ENCODE assay signal across 30 cellular contexts in genomic region chr10:57825015-57825414, GRCh38.
DNase-seq lines count a peak whose midpoint lies in the region; ATAC-seq, FAIRE-seq and TF ChIP-seq lines count a peak whose summit lies in the region.
"Had no signal": no experiment of that assay in that cellular context is flagged by ENCODE, and none has a peak within 500 bp of the region (broad histone marks: within the 10 kb centered on the region; RNA-seq: fewer than 3 reads in every experiment).

No MANE protein-coding gene starts in this region.

- no peak for ATAC-seq in pancreas
- ATAC-seq: A549; CD8-positive, alpha-beta T cell had no signal

- DNase-seq in pancreas (no peak), NCI-H524 (lab: John Stamatoyannopoulos, UW) (no peak), NCI-H748 (lab: John Stamatoyannopoulos, UW; ENCODE audit: unreplicated experiment) (no peak)
- DNase-seq: 8988T; ACHN; AML-193; BE2C; C1 segment of cervical spinal cord; Caco-2; Calu3; CD4-positive, alpha-beta memory T cell; CD4-positive, alpha-beta T cell; CD4-positive, CD25-positive, alpha-beta regulatory T cell; CD8-positive, alpha-beta memory T cell; CD8-positive, alpha-beta T cell; COR-L47; DMS 273 treated with DMSO at 0.1 percent for 48 hours; DMS153; DMS53; DMS79; DMS79 treated with DMSO at 0.1 percent for 48 hours; DND-41; EL had no signal

- intact Hi-C loops in pancreas (cut with DNase I) = no loop called here

- no peak for TF ChIP-seq CTCF in neural cell (IDR thresholded peaks at IDR 0.05; ENCODE audit: poor library complexity, severe bottlenecking)
- no peak for TF ChIP-seq CTCF in pancreas (IDR thresholded peaks at IDR 0.05)

- no peak for TF ChIP-seq RAD21 in neural cell (conservative IDR thresholded peaks at IDR 0.05)

- no peak overlapping the region for H3K4me2 ChIP-seq in neural cell (ENCODE audit: low read length)
- H3K4me2 ChIP-seq: A549; BLaER1; BLaER1 treated with 17β-estradiol and CSF1 and Interleukin-3, amounts not matched to agents 10 nM and 100 nM had no signal

- H3K79me2 ChIP-seq in neural cell (replicated peaks; ENCODE audit: insufficient read depth, low read length) = no peaks in the 10 kb centered on the region

- H3K4me1 ChIP-seq in pancreas = no peaks in the 10 kb centered on the region
- H3K4me1 ChIP-seq: A549; BE2C; BLaER1; BLaER1 treated with 17β-estradiol and CSF1 and Interleukin-3, amounts not matched to agents 10 nM and 100 nM; Caco-2 had no signal

- H3K36me3 ChIP-seq in neural cell (ENCODE audit: insufficient read depth, low read length) = no peaks in the 10 kb centered on the region
- no peaks in the 10 kb centered on the region for H3K36me3 ChIP-seq in pancreas
- H3K36me3 ChIP-seq: BE2C; BLaER1; BLaER1 treated with 17β-estradiol and CSF1 and Interleukin-3, amounts not matched to agents 10 nM and 100 nM had no signal

- H3K27me3 ChIP-seq in neural cell (ENCODE audit: insufficient read depth, low read depth, low read length) (no peaks in the 10 kb centered on the region), pancreas (no peaks in the 10 kb centered on the region)
- H3K27me3 ChIP-seq: BE2C; BLaER1; BLaER1 treated with 17β-estradiol and CSF1 and Interleukin-3, amounts not matched to agents 10 nM and 100 nM had no signal

- FAIRE-seq in pancreas (lab: Jason Lieb, UNC) = peak; percentile 13
- FAIRE-seq: A549, D721Med had no signal

- H3F3A ChIP-seq in neural cell (ENCODE audit: insufficient read depth, low read length, poor library complexity, severe bottlenecking) = no peaks in the 10 kb centered on the region

- no peak overlapping the region for H3K27ac ChIP-seq in neural cell (ENCODE audit: low read length)
- H3K27ac ChIP-seq in pancreas = no peak overlapping the region
- H3K27ac ChIP-seq: 22Rv1; A549; BLaER1; BLaER1 treated with 17β-estradiol and CSF1 and Interleukin-3, amounts not matched to agents 10 nM and 100 nM; C4-2B had no signal

- no peak overlapping the region for H2AFZ ChIP-seq in neural cell (ENCODE audit: low read depth, low read length)

- TF ChIP-seq EP300 in neural cell (conservative IDR thresholded peaks at IDR 0.05; ENCODE audit: poor library complexity, severe bottlenecking) = peak; percentile 71

- H3K9me3 ChIP-seq in neural cell (ENCODE audit: low read length) (no peaks in the 10 kb centered on the region), pancreas (no peaks in the 10 kb centered on the region)
- H3K9me3 ChIP-seq: A549; BE2C; BLaER1; BLaER1 treated with 17β-estradiol and CSF1 and Interleukin-3, amounts not matched to agents 10 nM and 100 nM; Caco-2 had no signal

- no peak overlapping the region for H3K4me3 ChIP-seq in neural cell (ENCODE audit: low read length)
- no peak overlapping the region for H3K4me3 ChIP-seq in pancreas
- H3K4me3 ChIP-seq: A549; BLaER1; BLaER1 treated with 17β-estradiol and CSF1 and Interleukin-3, amounts not matched to agents 10 nM and 100 nM had no signal

- no peaks in the 10 kb centered on the region for H3K9me2 ChIP-seq in neural cell (ENCODE audit: insufficient read depth, low read length)

- no peak overlapping the region for H3K9ac ChIP-seq in neural cell (ENCODE audit: low read length)
- H3K9ac ChIP-seq: BLaER1; BLaER1 treated with 17β-estradiol and CSF1 and Interleukin-3, amounts not matched to agents 10 nM and 100 nM had no signal

- no peaks in the 10 kb centered on the region for H4K20me1 ChIP-seq in neural cell (ENCODE audit: insufficient read depth)
- H4K20me1 ChIP-seq: BLaER1; BLaER1 treated with 17β-estradiol and CSF1 and Interleukin-3, amounts not matched to agents 10 nM and 100 nM had no signal

TF ChIP-seq in neural cell, 6 proteins besides CTCF, POLR2A, EP300 and RAD21:
- TF ChIP-seq POLR2AphosphoS5 (IDR thresholded peaks at IDR 0.05) = peak; percentile 55
- TF ChIP-seq REST (IDR thresholded peaks at IDR 0.05; ENCODE audit: borderline replicate concordance) = no peak
- TF ChIP-seq MXI1 (conservative IDR thresholded peaks at IDR 0.05; ENCODE audit: poor library complexity, severe bottlenecking) = no peak
- no peak for TF ChIP-seq SMC3 (conservative IDR thresholded peaks at IDR 0.05; ENCODE audit: poor library complexity)
